Comparison of ENCODE assay signal across 16 cellular contexts in the genomic region with DNA sequence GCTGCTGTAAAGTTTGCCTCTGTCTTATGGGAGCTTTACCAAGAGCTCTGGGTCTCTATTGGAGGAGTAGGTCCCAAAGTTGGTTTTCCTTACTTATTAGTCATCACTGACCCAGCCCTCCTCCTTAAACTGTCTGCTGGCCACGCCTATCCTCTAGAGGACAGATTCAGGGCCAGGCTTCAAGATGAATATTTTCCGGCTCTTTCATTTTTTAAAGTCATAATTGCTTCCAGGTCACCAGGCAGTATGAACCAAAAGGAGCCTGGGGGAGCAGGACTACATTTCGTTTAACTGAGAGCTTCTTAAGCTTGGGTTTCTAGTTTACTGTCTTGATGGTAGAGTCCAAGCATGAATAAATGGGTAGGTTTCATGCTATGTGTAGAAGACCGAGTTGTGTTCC. TPM values are rescaled to one million over a fixed set of nuclear protein-coding genes. Genes with fewer than 3 reads are reported as not detected.
DNase-seq lines count a peak whose midpoint lies in the region; ATAC-seq and TF ChIP-seq lines count a peak whose summit lies in the region.
"Had no signal": no experiment of that assay in that cellular context is flagged by ENCODE, and none has a peak within 500 bp of the region (broad histone marks: within the 10 kb centered on the region; RNA-seq: fewer than 3 reads in every experiment).

No MANE protein-coding gene starts in this region.

- CTCF ChIA-PET in CD4-positive, alpha-beta T cell (lab: Charles Lee), result no interaction called here

- H3K36me3 ChIP-seq in heart left ventricle (peaks cover 0 to 5% (median 0%) of the 10 kb centered on the region in 9 donors), right atrium auricular region (no peaks in the 10 kb centered on the region), adipocyte (ENCODE audit: control insufficient read depth, insufficient read depth, low read length, severe bottlenecking) (no peaks in the 10 kb centered on the region), heart right ventricle (no peaks in the 10 kb centered on the region)
- H3K36me3 ChIP-seq: cardiac muscle cell, esophagus squamous epithelium, uterus had no signal

- peak in 3 of 4 donors; percentile 77 to 82 (median 79) for ATAC-seq in heart left ventricle
- ATAC-seq in heart right ventricle, result peak in 7 of 8 donors; percentile 37 to 90 (median 53)
- ATAC-seq in CD4-positive, alpha-beta T cell (ENCODE audit: poor library complexity), result no peak
- ATAC-seq in GM21737 (IDR thresholded peaks at IDR 0.05; ENCODE audit: unreplicated experiment), result no peak

- H3K27ac Mint-ChIP-seq in CD4-positive, alpha-beta T cell, result no peak overlapping the region
- H3K27ac Mint-ChIP-seq: nephron progenitor cell had no signal

- no peaks in the 10 kb centered on the region for H3K9me3 Mint-ChIP-seq in CD4-positive, alpha-beta T cell

- TF ChIP-seq CTCF in heart left ventricle (IDR thresholded peaks at IDR 0.05) (no peak), right atrium auricular region (IDR thresholded peaks at IDR 0.05) (no peak), heart right ventricle (IDR thresholded peaks at IDR 0.05) (no peak)
- TF ChIP-seq CTCF in CD4-positive, alpha-beta T cell (IDR thresholded peaks at IDR 0.05), result no peak

- H3K27me3 Mint-ChIP-seq in CD4-positive, alpha-beta T cell, result no peaks in the 10 kb centered on the region

- 64 to 74% (median 69%) methylated on average over 4 of the region's 4 CpGs for WGBS in heart left ventricle, 4 donors
- 71 to 73% methylated on average over 4 of the region's 4 CpGs for WGBS in heart right ventricle, 2 donors

- H3K27ac ChIP-seq in heart left ventricle (peak overlapping the region in 1 of 12 donors; percentile 46), right atrium auricular region (no peak overlapping the region), heart right ventricle (peak overlapping the region in 1 of 10 donors; percentile 46)
- no peak overlapping the region for H3K27ac ChIP-seq in CD4-positive, alpha-beta T cell (ENCODE audit: low read depth, low read length)
- H3K27ac ChIP-seq: cardiac muscle cell, esophagus squamous epithelium, uterus had no signal

- H3K9me3 ChIP-seq in heart left ventricle (no peaks in the 10 kb centered on the region), right atrium auricular region (no peaks in the 10 kb centered on the region), adipocyte (ENCODE audit: control insufficient read depth, low read length) (no peaks in the 10 kb centered on the region), heart right ventricle (no peaks in the 10 kb centered on the region)
- H3K9me3 ChIP-seq in CD4-positive, alpha-beta T cell (ENCODE audit: control insufficient read depth, low read length), result no peaks in the 10 kb centered on the region
- H3K9me3 ChIP-seq: esophagus squamous epithelium, uterus had no signal

- intact Hi-C loops in heart left ventricle (cut with DNase I), result no loop called here
- intact Hi-C loops in heart right ventricle (cut with DNase I), result no loop called here
- intact Hi-C loops in CD4-positive, alpha-beta T cell (cut with DNase I, micrococcal nuclease), result no loop called here

- no peak overlapping the region for H3K9ac ChIP-seq in adipocyte (ENCODE audit: low read length)

- no peaks in the 10 kb centered on the region for H3K4me1 Mint-ChIP-seq in CD4-positive, alpha-beta T cell (ENCODE audit: low read depth)

- H3K36me3 Mint-ChIP-seq in CD4-positive, alpha-beta T cell (ENCODE audit: low read depth), result no peaks in the 10 kb centered on the region

- H3K27me3 ChIP-seq in heart left ventricle (no peaks in the 10 kb centered on the region), right atrium auricular region (no peaks in the 10 kb centered on the region), adipocyte (replicated peaks; ENCODE audit: control insufficient read depth, insufficient read depth, low read length) (no peaks in the 10 kb centered on the region), heart right ventricle (no peaks in the 10 kb centered on the region)
- H3K27me3 ChIP-seq in CD4-positive, alpha-beta T cell (ENCODE audit: control insufficient read depth, insufficient read depth, low read length), result no peaks in the 10 kb centered on the region
- H3K27me3 ChIP-seq: cardiac muscle cell, esophagus squamous epithelium, uterus had no signal

- H3K4me3 ChIP-seq in heart left ventricle (no peak overlapping the region), right atrium auricular region (no peak overlapping the region), adipocyte (ENCODE audit: low read length) (no peak overlapping the region), heart right ventricle (no peak overlapping the region)
- H3K4me3 ChIP-seq: BLaER1 treated with 17β-estradiol and CSF1 and Interleukin-3, amounts not matched to agents 10 nM and 100 nM; cardiac muscle cell; esophagus squamous epithelium; uterus had no signal

- peak in 3 of 5 donors; percentile 18 to 45 (median 22) for DNase-seq in heart left ventricle
- DNase-seq in right atrium auricular region (ENCODE audit: low spot score), result no peak
- DNase-seq in adipocyte (ENCODE audit: low read depth), result peak; percentile 77
- DNase-seq in heart right ventricle, result peak in 1 of 2 donors; percentile 8
- no peak for DNase-seq in activated CD4-positive, CD25-positive, alpha-beta regulatory T cell (lab: John Stamatoyannopoulos, UW)
- no peak for DNase-seq in SK-N-DZ (ENCODE audit: low spot score)
- DNase-seq in CD4-positive, alpha-beta T cell, result no peak
- DNase-seq: activated CD4-positive, CD25-positive, alpha-beta regulatory T cell treated with anti-CD3 and anti-CD28 coated beads, Interleukin-2, amount 50 U/mL, for 72 hours; esophagus squamous epithelium; NCI-H146; NCI-H774; nephron progenitor cell had no signal

- POLR2A ChIA-PET in CD4-positive, alpha-beta T cell (lab: Charles Lee), result no interaction called here

- H3K4me1 ChIP-seq in heart left ventricle (peaks cover 0 to 14% (median 0%) of the 10 kb centered on the region in 12 donors), right atrium auricular region (no peaks in the 10 kb centered on the region), adipocyte (ENCODE audit: control insufficient read depth, insufficient read depth, low read length) (peaks cover 5% of the 10 kb centered on the region), heart right ventricle (peaks cover 0 to 18% (median 0%) of the 10 kb centered on the region in 9 donors)
- H3K4me1 ChIP-seq: uterus had no signal

- TF ChIP-seq POLR2A in heart left ventricle (IDR thresholded peaks at IDR 0.05), result no peak

- no peak overlapping the region for H3K4me3 Mint-ChIP-seq in CD4-positive, alpha-beta T cell
- H3K4me3 Mint-ChIP-seq: nephron progenitor cell had no signal

RNA-seq across cellular contexts. Expression of gene BCORL1, which starts 13.7 kb away (rescaled TPM):
- total RNA-seq in heart left ventricle (10 to 100 TPM in 2 of 9 donors, 1 to 10 TPM in 7; 5.3 to 11.0 (median 9.0) TPM), right atrium auricular region (1 to 10 TPM; 3.1 to 7.5 TPM), heart right ventricle (10 to 100 TPM in 1 of 10 donors, 1 to 10 TPM in 9; 4.9 to 12.8 (median 8.3) TPM)
- polyA plus RNA-seq in heart left ventricle (1 to 10 TPM; 3.3 to 7.5 TPM), heart right ventricle (1 to 10 TPM; 2.1 to 3.1 TPM)
- polyA plus RNA-seq in SK-N-DZ (2014; cell fraction: cytosol; rRNA removed), result 1.1 and 2.1 TPM in 2 replicates
- 1.3 and 1.7 TPM in 2 replicates for polyA plus RNA-seq in SK-N-DZ (2014; cell fraction: nucleus; rRNA removed)
- total RNA-seq in CD4-positive, alpha-beta T cell, result 1 to 10 TPM; 3.4 to 3.5 TPM

Comparison
In these comparisons a context has a peak if more than half of its experiments do, and no peak if none do; other contexts are left out.
1. DNase-seq: peak in heart left ventricle (3 of 5) and adipocyte (single experiment); none in right atrium auricular region (single experiment), activated CD4-positive, CD25-positive, alpha-beta regulatory T cell (0 of 4), SK-N-DZ (single experiment) and CD4-positive, alpha-beta T cell (0 of 10).
2. ATAC-seq: peak in heart left ventricle (3 of 4) and heart right ventricle (7 of 8); none in CD4-positive, alpha-beta T cell (single experiment) and GM21737 (single experiment).